ENCODE assay signal across 16 cellular contexts in the genomic region with DNA sequence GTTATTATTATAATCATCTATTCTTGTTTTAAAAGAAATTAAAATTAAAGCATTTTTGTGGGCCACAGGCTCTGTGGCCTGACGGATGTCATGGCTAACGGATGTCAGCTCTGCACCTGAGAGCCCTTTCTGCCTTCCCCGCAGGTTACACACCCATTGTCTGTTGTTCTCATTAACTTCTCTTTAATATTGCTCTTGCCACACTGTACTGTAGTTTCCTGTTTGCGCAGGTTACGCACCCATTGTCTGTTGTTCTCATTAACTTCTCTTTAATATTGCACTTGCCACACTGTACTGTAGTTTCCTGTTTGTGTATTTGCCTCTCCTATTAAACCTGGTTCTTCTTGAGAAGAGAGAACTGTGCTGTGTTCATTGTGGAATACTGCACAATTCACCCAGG.
DNase-seq lines count a peak whose midpoint lies in the region; ATAC-seq and TF ChIP-seq lines count a peak whose summit lies in the region.
"Had no signal": no experiment of that assay in that cellular context is flagged by ENCODE, and none has a peak within 500 bp of the region (broad histone marks: within the 10 kb centered on the region; RNA-seq: fewer than 3 reads in every experiment).

No MANE protein-coding gene starts in this region.

- 65 to 86% methylated on average over 5 of the region's 5 CpGs for WGBS in heart right ventricle, 2 donors
- WGBS in upper lobe of left lung, 2 donors: 75 to 84% methylated on average over 5 of the region's 5 CpGs

- DNase-seq in heart right ventricle (no peak), cardiac septum (ENCODE audit: low spot score) (no peak), NCI-H748 (lab: John Stamatoyannopoulos, UW; ENCODE audit: unreplicated experiment) (peak; percentile 61), left ventricle myocardium superior (no peak), upper lobe of left lung (no peak), breast epithelium (ENCODE audit: low spot score in 2 of 2) (no peak)
- DNase-seq: C1 segment of cervical spinal cord, EL, H7, NCI-H446, Peyer's patch, SHP77 had no signal

- intact Hi-C loops in heart right ventricle (cut with DNase I) (no loop called here), cardiac septum (cut with DNase I) (no loop called here), left ventricle myocardium superior (cut with micrococcal nuclease) (no loop called here), breast epithelium (cut with DNase I; ENCODE audit: low total_unique reads) (no loop called here)

- H3K27ac ChIP-seq in heart right ventricle (peak overlapping the region in 4 of 10 donors; percentile 28 to 82 (median 60)), upper lobe of left lung (peak overlapping the region in 2 of 4 donors; percentile 3 to 73), breast epithelium (no peak overlapping the region)
- H3K27ac ChIP-seq: KMS-11, Peyer's patch had no signal

- no peak for TF ChIP-seq EP300 in upper lobe of left lung (IDR thresholded peaks at IDR 0.05)

- TF ChIP-seq POLR2A in upper lobe of left lung (IDR thresholded peaks at IDR 0.05) (no peak), GM18505 (IDR thresholded peaks at IDR 0.05; ENCODE audit: borderline replicate concordance, extremely low read depth, insufficient read depth, insufficient read length) (no peak), breast epithelium (IDR thresholded peaks at IDR 0.05) (no peak)

- H3K36me3 ChIP-seq in heart right ventricle: no peaks in the 10 kb centered on the region
- H3K36me3 ChIP-seq in upper lobe of left lung: no peaks in the 10 kb centered on the region
- no peaks in the 10 kb centered on the region for H3K36me3 ChIP-seq in breast epithelium
- H3K36me3 ChIP-seq: Peyer's patch had no signal

- TF ChIP-seq CTCF in heart right ventricle (IDR thresholded peaks at IDR 0.05) (no peak), upper lobe of left lung (IDR thresholded peaks at IDR 0.05) (no peak), breast epithelium (IDR thresholded peaks at IDR 0.05) (no peak)

- no peaks in the 10 kb centered on the region for H3K9me3 ChIP-seq in heart right ventricle
- no peaks in the 10 kb centered on the region for H3K9me3 ChIP-seq in upper lobe of left lung
- no peaks in the 10 kb centered on the region for H3K9me3 ChIP-seq in breast epithelium
- H3K9me3 ChIP-seq: Peyer's patch had no signal

- H3K4me1 ChIP-seq in heart right ventricle (peaks cover 0 to 24% (median 5%) of the 10 kb centered on the region in 9 donors), upper lobe of left lung (no peaks in the 10 kb centered on the region), breast epithelium (no peaks in the 10 kb centered on the region)
- H3K4me1 ChIP-seq: Peyer's patch had no signal

- H3K27me3 ChIP-seq in heart right ventricle (peaks cover 0 to 4% (median 0%) of the 10 kb centered on the region in 7 donors), upper lobe of left lung (no peaks in the 10 kb centered on the region), breast epithelium (no peaks in the 10 kb centered on the region)
- H3K27me3 ChIP-seq: Peyer's patch had no signal

- no peak overlapping the region for H3K4me3 ChIP-seq in heart right ventricle
- H3K4me3 ChIP-seq in upper lobe of left lung: no peak overlapping the region
- H3K4me3 ChIP-seq in breast epithelium: no peak overlapping the region
- H3K4me3 ChIP-seq: Peyer's patch had no signal

- ATAC-seq in heart right ventricle: peak; percentile 56 to 96 (median 84)
- ATAC-seq in left ventricle myocardium superior: peak; percentile 60
- ATAC-seq in upper lobe of left lung (ENCODE audit: low FRiP score in 2 of 2): peak; percentile 23 to 48
- ATAC-seq in HG03342 (IDR thresholded peaks at IDR 0.05; ENCODE audit: unreplicated experiment): no peak
- ATAC-seq in GM18505 (IDR thresholded peaks at IDR 0.05; ENCODE audit: unreplicated experiment): no peak
- ATAC-seq: SK-N-SH treated with all-trans-retinoic acid at 6 μM for 48 hours had no signal

Comparison
In these comparisons a context has a peak if more than half of its experiments do, and no peak if none do; other contexts are left out.
1. ATAC-seq: peak in heart right ventricle (8 of 8), left ventricle myocardium superior (single experiment) and upper lobe of left lung (2 of 2); none in HG03342 (single experiment) and GM18505 (single experiment).